24 cellular contexts compared by ENCODE assay signal in genomic region chr9:106072421-106072820, GRCh38.
DNase-seq lines count a peak whose midpoint lies in the region; ATAC-seq, FAIRE-seq and TF ChIP-seq lines count a peak whose summit lies in the region.
"Had no signal": no experiment of that assay in that cellular context is flagged by ENCODE, and none has a peak within 500 bp of the region (broad histone marks: within the 10 kb centered on the region; RNA-seq: fewer than 3 reads in every experiment).

No MANE protein-coding gene starts in this region.

- H3K9me3 Mint-ChIP-seq in astrocyte (ENCODE audit: unreplicated experiment) (no peaks in the 10 kb centered on the region), endodermal cell (no peaks in the 10 kb centered on the region)
- H3K9me3 Mint-ChIP-seq: CD8-positive, alpha-beta T cell; GM23338 had no signal

- TF ChIP-seq EP300 in esophagus muscularis mucosa (IDR thresholded peaks at IDR 0.05) = no peak

- H3K4me1 ChIP-seq in right atrium auricular region = no peaks in the 10 kb centered on the region
- H3K4me1 ChIP-seq in astrocyte (ENCODE audit: insufficient read depth, low read length) = no peaks in the 10 kb centered on the region
- H3K4me1 ChIP-seq in smooth muscle cell (ENCODE audit: low read depth) = no peaks in the 10 kb centered on the region
- H3K4me1 ChIP-seq in endodermal cell (ENCODE audit: control insufficient read depth, insufficient read depth, low read length) = peaks cover 4% of the 10 kb centered on the region
- H3K4me1 ChIP-seq in esophagus muscularis mucosa = peaks cover 0 to 5% (median 0%) of the 10 kb centered on the region in 4 donors

- peaks cover 41% of the 10 kb centered on the region for H3K4me1 Mint-ChIP-seq in astrocyte (ENCODE audit: low read depth, unreplicated experiment)
- H3K4me1 Mint-ChIP-seq in endodermal cell = peaks cover 12% of the 10 kb centered on the region
- H3K4me1 Mint-ChIP-seq: GM23338, IgD-negative memory B cell had no signal

- H2AFZ ChIP-seq in astrocyte (ENCODE audit: low read depth, low read length) = no peak overlapping the region
- no peak overlapping the region for H2AFZ ChIP-seq in smooth muscle cell (ENCODE audit: low read depth)
- H2AFZ ChIP-seq: GM23338 had no signal

- DNase-seq in Right ventricle myocardium superior = no peak
- no peak for DNase-seq in right atrium auricular region (ENCODE audit: low spot score)
- DNase-seq in astrocyte (ENCODE audit: low read depth) = peak; percentile 13
- DNase-seq in left cardiac atrium = no peak
- DNase-seq in smooth muscle cell (lab: John Stamatoyannopoulos, UW; ENCODE audit: unreplicated experiment) = no peak
- DNase-seq in middle frontal gyrus (ENCODE audit: extremely low spot score, low spot score) = no peak
- DNase-seq in endodermal cell = no peak
- no peak for DNase-seq in esophagus muscularis mucosa (ENCODE audit: extremely low spot score)
- DNase-seq: AML-193; C1 segment of cervical spinal cord; CD8-positive, alpha-beta T cell; DND-41; HCEC 1CT; NCI-H1105 treated with DMSO at 0.1 percent for 48 hours; NCI-H2029 treated with DMSO at 0.1 percent for 48 hours; NCI-H226; NCI-H510A treated with DMSO at 0.1 percent for 48 hours; NCI-H748 treated with DMSO at 0.1 percent for 48 hours; NK-92 treated with Interleukin-12 subunit alpha and Interleukin-12 subunit beta, amount 100 ng/mL, for 24 hours had no signal

- no peak overlapping the region for H3K27ac ChIP-seq in right atrium auricular region
- no peak overlapping the region for H3K27ac ChIP-seq in astrocyte (ENCODE audit: low read depth, low read length)
- no peak overlapping the region for H3K27ac ChIP-seq in smooth muscle cell (ENCODE audit: low read depth)
- H3K27ac ChIP-seq in endodermal cell (ENCODE audit: low read depth, low read length) = no peak overlapping the region
- no peak overlapping the region for H3K27ac ChIP-seq in esophagus muscularis mucosa (replicated peaks in 1 of 4)
- H3K27ac ChIP-seq: SJSA1 had no signal

- H3K27ac Mint-ChIP-seq in astrocyte (ENCODE audit: unreplicated experiment) (peak overlapping the region; percentile 58), endodermal cell (no peak overlapping the region)
- H3K27ac Mint-ChIP-seq: CD8-positive, alpha-beta T cell; GM23338; IgD-negative memory B cell had no signal

- no peak for FAIRE-seq in astrocyte (lab: Jason Lieb, UNC)
- FAIRE-seq: GM12878 had no signal

- H3K36me3 Mint-ChIP-seq in astrocyte (ENCODE audit: low read depth, unreplicated experiment) = peaks cover 3% of the 10 kb centered on the region
- no peaks in the 10 kb centered on the region for H3K36me3 Mint-ChIP-seq in endodermal cell (ENCODE audit: low read depth)
- H3K36me3 Mint-ChIP-seq: CD8-positive, alpha-beta T cell; IgD-negative memory B cell had no signal

- ATAC-seq in Right ventricle myocardium superior (ENCODE audit: poor library complexity) = peak; percentile 84
- ATAC-seq in left cardiac atrium = peak; percentile 30 to 44
- ATAC-seq: CD8-positive, alpha-beta T cell; GM12878; GM23338; Panc1 had no signal

- H3K9me3 ChIP-seq in right atrium auricular region (no peaks in the 10 kb centered on the region), astrocyte (ENCODE audit: insufficient read depth, low read depth, low read length) (no peaks in the 10 kb centered on the region), smooth muscle cell (replicated peaks; ENCODE audit: low read depth) (no peaks in the 10 kb centered on the region), endodermal cell (ENCODE audit: control insufficient read depth, low read length) (no peaks in the 10 kb centered on the region), esophagus muscularis mucosa (no peaks in the 10 kb centered on the region)
- H3K9me3 ChIP-seq: SJSA1 had no signal

- no peak overlapping the region for H3K4me3 ChIP-seq in right atrium auricular region
- H3K4me3 ChIP-seq in astrocyte (ENCODE audit: insufficient read depth, low read depth, low read length) = no peak overlapping the region
- H3K4me3 ChIP-seq in smooth muscle cell = no peak overlapping the region
- H3K4me3 ChIP-seq in endodermal cell (ENCODE audit: low read length) = no peak overlapping the region
- H3K4me3 ChIP-seq in esophagus muscularis mucosa = no peak overlapping the region
- H3K4me3 ChIP-seq: GM12878, GM23338, SJSA1 had no signal

- H3K4me3 Mint-ChIP-seq in astrocyte (ENCODE audit: unreplicated experiment) = no peak overlapping the region
- H3K4me3 Mint-ChIP-seq in endodermal cell = no peak overlapping the region
- H3K4me3 Mint-ChIP-seq: CD8-positive, alpha-beta T cell; GM23338; IgD-negative memory B cell had no signal

- no peak for TF ChIP-seq CTCF in right atrium auricular region (IDR thresholded peaks at IDR 0.05)
- no peak for TF ChIP-seq CTCF in astrocyte (IDR thresholded peaks at IDR 0.05; ENCODE audit: insufficient read depth, low read depth, low read length)
- TF ChIP-seq CTCF in smooth muscle cell (IDR thresholded peaks at IDR 0.05; ENCODE audit: borderline replicate concordance, insufficient read depth, poor library complexity, severe bottlenecking) = no peak
- no peak for TF ChIP-seq CTCF in endodermal cell (conservative IDR thresholded peaks at IDR 0.05)
- TF ChIP-seq CTCF in esophagus muscularis mucosa (IDR thresholded peaks at IDR 0.05) = no peak

- no peak for TF ChIP-seq POLR2A in esophagus muscularis mucosa (IDR thresholded peaks at IDR 0.05; ENCODE audit: low read depth)

- intact Hi-C loops in Right ventricle myocardium superior (cut with DNase I) = no loop called here
- intact Hi-C loops in left cardiac atrium (cut with DNase I) = no loop called here
- intact Hi-C loops in esophagus muscularis mucosa (cut with DNase I) = no loop called here

- H3K27me3 Mint-ChIP-seq in astrocyte (ENCODE audit: low read depth, unreplicated experiment) (no peaks in the 10 kb centered on the region), endodermal cell (ENCODE audit: insufficient read depth) (no peaks in the 10 kb centered on the region)
- H3K27me3 Mint-ChIP-seq: IgD-negative memory B cell had no signal

- H3K27me3 ChIP-seq in right atrium auricular region (no peaks in the 10 kb centered on the region), astrocyte (ENCODE audit: insufficient read depth, low read length) (no peaks in the 10 kb centered on the region), smooth muscle cell (ENCODE audit: low read depth) (no peaks in the 10 kb centered on the region), endodermal cell (ENCODE audit: control insufficient read depth, insufficient read depth, low read length, poor library complexity, severe bottlenecking) (no peaks in the 10 kb centered on the region), esophagus muscularis mucosa (no peaks in the 10 kb centered on the region)
- H3K27me3 ChIP-seq: SJSA1 had no signal

- no peak overlapping the region for H3K9ac ChIP-seq in astrocyte (ENCODE audit: low read length)
- H3K9ac ChIP-seq in smooth muscle cell (ENCODE audit: low read depth) = no peak overlapping the region
- no peak overlapping the region for H3K9ac ChIP-seq in endodermal cell (ENCODE audit: extremely low read depth, low read length, poor library complexity, severe bottlenecking)

- H4K20me1 ChIP-seq in astrocyte (ENCODE audit: insufficient read depth, low read length) (no peaks in the 10 kb centered on the region), smooth muscle cell (ENCODE audit: low read depth) (no peaks in the 10 kb centered on the region)

- H3K4me2 ChIP-seq in astrocyte (ENCODE audit: low read length) (no peak overlapping the region), smooth muscle cell (peak overlapping the region; percentile 3)
- H3K4me2 ChIP-seq: GM23338 had no signal

- H3F3A ChIP-seq in smooth muscle cell (ENCODE audit: low read depth) = no peaks in the 10 kb centered on the region

- H3K36me3 ChIP-seq in right atrium auricular region (no peaks in the 10 kb centered on the region), astrocyte (ENCODE audit: insufficient read depth, low read length) (no peaks in the 10 kb centered on the region), smooth muscle cell (ENCODE audit: low read depth) (no peaks in the 10 kb centered on the region), endodermal cell (ENCODE audit: control insufficient read depth, insufficient read depth, low read length) (no peaks in the 10 kb centered on the region), esophagus muscularis mucosa (no peaks in the 10 kb centered on the region)
- H3K36me3 ChIP-seq: SJSA1 had no signal

- WGBS in smooth muscle cell (ENCODE audit: low lambda C conversion rate) = 71% methylated on average over 1 of the region's 1 CpG
- 75% methylated on average over 1 of the region's 1 CpG; no CpG with 5 or more reads in 1 of the 2 experiments for WGBS in endodermal cell (ENCODE audit: insufficient coverage in 1 of 2, insufficient read length in 1 of 2), 2 experiments
- 64% methylated on average over 1 of the region's 1 CpG for WGBS in esophagus muscularis mucosa

- H3K79me2 ChIP-seq in astrocyte (ENCODE audit: insufficient read depth, low read length) (no peaks in the 10 kb centered on the region), smooth muscle cell (ENCODE audit: low read depth) (no peaks in the 10 kb centered on the region)
